Comparison of ENCODE assay signal across 23 cellular contexts in genomic region chr4:172377486-172378140, GRCh38.
"Had no signal": no experiment of that assay in that cellular context is flagged by ENCODE, and none has a peak within 500 bp of the region (broad histone marks: within the 10 kb centered on the region; RNA-seq: fewer than 3 reads in every experiment).

No MANE protein-coding gene starts in this region.

- H3K27ac ChIP-seq: colonic mucosa, epithelial cell of prostate, esophagus squamous epithelium, gastrocnemius medialis, heart right ventricle, left lung, lower lobe of right lung had no signal

- H3K9me3 ChIP-seq: colonic mucosa, gastrocnemius medialis, lower lobe of right lung had no signal

- H3K27ac Mint-ChIP-seq: dendritic cell treated with granulocyte-macrophage colony-stimulating factor and Interleukin-4, amounts not matched to agents 40 ng/mL and 50 ng/mL, for 4 days; effector memory CD8-positive, alpha-beta T cell; endodermal cell; mesothelial cell of epicardium had no signal

- H3K36me3 Mint-ChIP-seq: mesothelial cell of epicardium had no signal

- ATAC-seq: effector memory CD8-positive, alpha-beta T cell; esophagus mucosa; gastrocnemius medialis; heart right ventricle; left cardiac atrium; left lung; left ventricle myocardium superior had no signal

- H3K4me1 Mint-ChIP-seq: endodermal cell, mesothelial cell of epicardium had no signal

- H3K36me3 ChIP-seq: colonic mucosa, esophagus squamous epithelium, gastrocnemius medialis, heart right ventricle, left lung, lower lobe of right lung had no signal

- H3K4me1 ChIP-seq: colonic mucosa, esophagus squamous epithelium, gastrocnemius medialis, heart right ventricle, left lung, lower lobe of right lung had no signal

- H3K27me3 Mint-ChIP-seq: dendritic cell treated with granulocyte-macrophage colony-stimulating factor and Interleukin-4, amounts not matched to agents 40 ng/mL and 50 ng/mL, for 4 days; effector memory CD8-positive, alpha-beta T cell had no signal

- H3K4me3 ChIP-seq: colonic mucosa, esophagus squamous epithelium, gastrocnemius medialis, heart right ventricle, left lung, lower lobe of right lung had no signal

- H3K27me3 ChIP-seq: colonic mucosa, esophagus squamous epithelium, gastrocnemius medialis, heart right ventricle, left lung had no signal

- DNase-seq: colonic mucosa; cortex of kidney; effector CD8-positive, alpha-beta T cell; effector memory CD8-positive, alpha-beta T cell; endodermal cell; erythroblast; esophagus squamous epithelium; foreskin fibroblast; foreskin melanocyte; gastrocnemius medialis; glutamatergic neuron; head of caudate nucleus; heart right ventricle; hippocampal formation; left cardiac atrium; left ventricle myocardium superior; lower lobe of right lung; mesenchymal stem cell had no signal

- H3K4me3 Mint-ChIP-seq: dendritic cell treated with granulocyte-macrophage colony-stimulating factor and Interleukin-4, amounts not matched to agents 40 ng/mL and 50 ng/mL, for 4 days; effector memory CD8-positive, alpha-beta T cell; endodermal cell; mesothelial cell of epicardium had no signal
